2 cellular contexts compared by ENCODE assay signal in the genomic region with DNA sequence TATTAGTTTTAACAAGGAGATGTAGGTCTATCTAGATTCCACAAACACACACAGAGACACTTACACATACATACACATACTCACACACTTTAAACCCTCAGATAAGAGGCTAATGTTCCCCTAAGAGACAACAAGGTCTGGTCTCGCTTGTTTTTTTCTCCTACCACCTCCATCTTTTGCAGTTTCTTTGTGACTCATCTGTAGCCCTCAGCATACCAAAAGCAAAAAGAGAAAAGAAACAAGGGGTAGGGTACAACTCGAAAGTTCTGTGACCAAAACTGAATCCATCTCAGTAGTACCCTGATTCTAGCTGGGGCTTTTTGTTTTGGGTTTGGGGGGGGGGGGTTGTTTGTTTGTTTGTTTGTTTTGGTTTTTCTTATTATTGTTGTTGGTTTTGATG.
TF ChIP-seq lines count a peak whose summit lies in the region.

No MANE protein-coding gene starts in this region.

TF ChIP-seq in SK-N-SH, 30 proteins besides CTCF, POLR2A, EP300 and RAD21:
- TF ChIP-seq ELF1 (IDR thresholded peaks at IDR 0.05) (no peak), TCF12 (IDR thresholded peaks at IDR 0.05) (no peak), JUND (IDR thresholded peaks at IDR 0.05) (no peak), RCOR1 (IDR thresholded peaks at IDR 0.05; ENCODE audit: low read length) (no peak), YY1 (IDR thresholded peaks at IDR 0.05; ENCODE audit: low read depth) (no peak), FOXM1 (IDR thresholded peaks at IDR 0.05; ENCODE audit: low read depth) (no peak), MAX (IDR thresholded peaks at IDR 0.05; ENCODE audit: low read depth) (no peak), GABPA (IDR thresholded peaks at IDR 0.05; ENCODE audit: low read depth) (no peak), RXRA (IDR thresholded peaks at IDR 0.05; ENCODE audit: borderline replicate concordance, low read depth) (no peak), SMC3 (IDR thresholded peaks at IDR 0.05; ENCODE audit: low read depth, low read length) (no peak), NRF1 (IDR thresholded peaks at IDR 0.05; ENCODE audit: low read depth, low read length) (no peak)
- TF ChIP-seq, protein P1, sequence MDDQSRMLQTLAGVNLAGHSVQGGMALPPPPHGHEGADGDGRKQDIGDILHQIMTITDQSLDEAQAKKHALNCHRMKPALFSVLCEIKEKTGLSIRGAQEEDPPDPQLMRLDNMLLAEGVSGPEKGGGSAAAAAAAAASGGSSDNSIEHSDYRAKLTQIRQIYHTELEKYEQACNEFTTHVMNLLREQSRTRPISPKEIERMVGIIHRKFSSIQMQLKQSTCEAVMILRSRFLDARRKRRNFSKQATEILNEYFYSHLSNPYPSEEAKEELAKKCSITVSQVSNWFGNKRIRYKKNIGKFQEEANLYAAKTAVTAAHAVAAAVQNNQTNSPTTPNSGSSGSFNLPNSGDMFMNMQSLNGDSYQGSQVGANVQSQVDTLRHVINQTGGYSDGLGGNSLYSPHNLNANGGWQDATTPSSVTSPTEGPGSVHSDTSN (IDR thresholded peaks at IDR 0.05) = no peak
- TF ChIP-seq, protein P2, sequence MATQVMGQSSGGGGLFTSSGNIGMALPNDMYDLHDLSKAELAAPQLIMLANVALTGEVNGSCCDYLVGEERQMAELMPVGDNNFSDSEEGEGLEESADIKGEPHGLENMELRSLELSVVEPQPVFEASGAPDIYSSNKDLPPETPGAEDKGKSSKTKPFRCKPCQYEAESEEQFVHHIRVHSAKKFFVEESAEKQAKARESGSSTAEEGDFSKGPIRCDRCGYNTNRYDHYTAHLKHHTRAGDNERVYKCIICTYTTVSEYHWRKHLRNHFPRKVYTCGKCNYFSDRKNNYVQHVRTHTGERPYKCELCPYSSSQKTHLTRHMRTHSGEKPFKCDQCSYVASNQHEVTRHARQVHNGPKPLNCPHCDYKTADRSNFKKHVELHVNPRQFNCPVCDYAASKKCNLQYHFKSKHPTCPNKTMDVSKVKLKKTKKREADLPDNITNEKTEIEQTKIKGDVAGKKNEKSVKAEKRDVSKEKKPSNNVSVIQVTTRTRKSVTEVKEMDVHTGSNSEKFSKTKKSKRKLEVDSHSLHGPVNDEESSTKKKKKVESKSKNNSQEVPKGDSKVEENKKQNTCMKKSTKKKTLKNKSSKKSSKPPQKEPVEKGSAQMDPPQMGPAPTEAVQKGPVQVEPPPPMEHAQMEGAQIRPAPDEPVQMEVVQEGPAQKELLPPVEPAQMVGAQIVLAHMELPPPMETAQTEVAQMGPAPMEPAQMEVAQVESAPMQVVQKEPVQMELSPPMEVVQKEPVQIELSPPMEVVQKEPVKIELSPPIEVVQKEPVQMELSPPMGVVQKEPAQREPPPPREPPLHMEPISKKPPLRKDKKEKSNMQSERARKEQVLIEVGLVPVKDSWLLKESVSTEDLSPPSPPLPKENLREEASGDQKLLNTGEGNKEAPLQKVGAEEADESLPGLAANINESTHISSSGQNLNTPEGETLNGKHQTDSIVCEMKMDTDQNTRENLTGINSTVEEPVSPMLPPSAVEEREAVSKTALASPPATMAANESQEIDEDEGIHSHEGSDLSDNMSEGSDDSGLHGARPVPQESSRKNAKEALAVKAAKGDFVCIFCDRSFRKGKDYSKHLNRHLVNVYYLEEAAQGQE (IDR thresholded peaks at IDR 0.05; ENCODE audit: low read depth, low read length) = no peak

TF ChIP-seq in SK-N-SH treated with all-trans-retinoic acid at 6 μM for 48 hours, 23 proteins besides CTCF, POLR2A, EP300 and RAD21:
- no peak for TF ChIP-seq SNAI2 (CRISPR knock-in tag; IDR thresholded peaks at IDR 0.05)
- no peak for TF ChIP-seq ZC3H10 (CRISPR knock-in tag; IDR thresholded peaks at IDR 0.05)
- no peak for TF ChIP-seq RARB (CRISPR knock-in tag; IDR thresholded peaks at IDR 0.05)
- TF ChIP-seq ZNF70 (CRISPR knock-in tag; IDR thresholded peaks at IDR 0.05) = no peak
- TF ChIP-seq ZNF8 (CRISPR knock-in tag; IDR thresholded peaks at IDR 0.05) = no peak
- no peak for TF ChIP-seq ZNF565 (CRISPR knock-in tag; conservative IDR thresholded peaks at IDR 0.05; ENCODE audit: low read depth)
- TF ChIP-seq ZFP30 (CRISPR knock-in tag; IDR thresholded peaks at IDR 0.05) = no peak
- TF ChIP-seq ARNTL (CRISPR knock-in tag; IDR thresholded peaks at IDR 0.05; ENCODE audit: borderline replicate concordance, low read depth) = no peak
- TF ChIP-seq CSRNP3 (CRISPR knock-in tag; IDR thresholded peaks at IDR 0.05) = no peak
- no peak for TF ChIP-seq TOX (CRISPR knock-in tag; IDR thresholded peaks at IDR 0.05; ENCODE audit: borderline replicate concordance)
- TF ChIP-seq, protein P3, sequence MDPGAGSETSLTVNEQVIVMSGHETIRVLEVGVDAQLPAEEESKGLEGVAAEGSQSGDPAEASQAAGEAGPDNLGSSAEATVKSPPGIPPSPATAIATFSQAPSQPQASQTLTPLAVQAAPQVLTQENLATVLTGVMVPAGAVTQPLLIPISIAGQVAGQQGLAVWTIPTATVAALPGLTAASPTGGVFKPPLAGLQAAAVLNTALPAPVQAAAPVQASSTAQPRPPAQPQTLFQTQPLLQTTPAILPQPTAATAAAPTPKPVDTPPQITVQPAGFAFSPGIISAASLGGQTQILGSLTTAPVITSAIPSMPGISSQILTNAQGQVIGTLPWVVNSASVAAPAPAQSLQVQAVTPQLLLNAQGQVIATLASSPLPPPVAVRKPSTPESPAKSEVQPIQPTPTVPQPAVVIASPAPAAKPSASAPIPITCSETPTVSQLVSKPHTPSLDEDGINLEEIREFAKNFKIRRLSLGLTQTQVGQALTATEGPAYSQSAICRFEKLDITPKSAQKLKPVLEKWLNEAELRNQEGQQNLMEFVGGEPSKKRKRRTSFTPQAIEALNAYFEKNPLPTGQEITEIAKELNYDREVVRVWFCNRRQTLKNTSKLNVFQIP (CRISPR knock-in tag; IDR thresholded peaks at IDR 0.05; ENCODE audit: borderline replicate concordance, low read depth) = no peak
- no peak for TF ChIP-seq GLIS3 (CRISPR knock-in tag; IDR thresholded peaks at IDR 0.05)
- TF ChIP-seq PPARA (CRISPR knock-in tag; IDR thresholded peaks at IDR 0.05; ENCODE audit: borderline replicate concordance) = no peak
- TF ChIP-seq, protein P4, sequence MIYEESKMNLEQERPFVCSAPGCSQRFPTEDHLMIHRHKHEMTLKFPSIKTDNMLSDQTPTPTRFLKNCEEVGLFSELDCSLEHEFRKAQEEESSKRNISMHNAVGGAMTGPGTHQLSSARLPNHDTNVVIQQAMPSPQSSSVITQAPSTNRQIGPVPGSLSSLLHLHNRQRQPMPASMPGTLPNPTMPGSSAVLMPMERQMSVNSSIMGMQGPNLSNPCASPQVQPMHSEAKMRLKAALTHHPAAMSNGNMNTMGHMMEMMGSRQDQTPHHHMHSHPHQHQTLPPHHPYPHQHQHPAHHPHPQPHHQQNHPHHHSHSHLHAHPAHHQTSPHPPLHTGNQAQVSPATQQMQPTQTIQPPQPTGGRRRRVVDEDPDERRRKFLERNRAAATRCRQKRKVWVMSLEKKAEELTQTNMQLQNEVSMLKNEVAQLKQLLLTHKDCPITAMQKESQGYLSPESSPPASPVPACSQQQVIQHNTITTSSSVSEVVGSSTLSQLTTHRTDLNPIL (CRISPR knock-in tag; IDR thresholded peaks at IDR 0.05; ENCODE audit: low read depth) = no peak
- no peak for TF ChIP-seq ZFP3 (CRISPR knock-in tag; IDR thresholded peaks at IDR 0.05)
